1 cellular context compared by ENCODE assay signal in genomic region chr2:206642075-206643025, GRCh38.
TF ChIP-seq lines count a peak whose summit lies in the region.

Gene FAM237A, plus strand, starts transcription at chr2:206642487. Its CDS starts 1,750 bp downstream, at chr2:206644237.

TF ChIP-seq in HepG2, 621 proteins besides CTCF, POLR2A, EP300 and RAD21 (continued from another document and continues in another):
- TF ChIP-seq NBN (conservative IDR thresholded peaks at IDR 0.05) (no peak), ZNF800 (CRISPR knock-in tag; IDR thresholded peaks at IDR 0.05) (no peak), RFX1 (IDR thresholded peaks at IDR 0.05) (no peak), ZNF790 (CRISPR knock-in tag; IDR thresholded peaks at IDR 0.05; ENCODE audit: borderline replicate concordance) (no peak), DNMT3B (CRISPR knock-in tag; conservative IDR thresholded peaks at IDR 0.05) (0 out of 2 replicates have a peak, but pooled peaks have one; percentile 62), ELF3 (CRISPR knock-in tag; IDR thresholded peaks at IDR 0.05) (peak; percentile 55), PPARG (CRISPR knock-in tag; conservative IDR thresholded peaks at IDR 0.05) (peak; percentile 49; the same call in 1 of the 2 replicates), ZNF124 (CRISPR knock-in tag; IDR thresholded peaks at IDR 0.05) (0 out of 2 replicates have a peak, but pooled peaks have one; percentile 42), MEIS2 (CRISPR knock-in tag; IDR thresholded peaks at IDR 0.05) (no peak), ZBED4 (CRISPR knock-in tag; IDR thresholded peaks at IDR 0.05; ENCODE audit: borderline replicate concordance) (0 out of 2 replicates have a peak, but pooled peaks have one; percentile 38), STAT5B (CRISPR knock-in tag; IDR thresholded peaks at IDR 0.05) (no peak), KDM1A (CRISPR knock-in tag; IDR thresholded peaks at IDR 0.05) (no peak), ZBTB38 (CRISPR knock-in tag; IDR thresholded peaks at IDR 0.05) (no peak), ZNF101 (CRISPR knock-in tag; IDR thresholded peaks at IDR 0.05; ENCODE audit: borderline replicate concordance, low read depth) (no peak), RXRB (CRISPR knock-in tag; IDR thresholded peaks at IDR 0.05; ENCODE audit: borderline replicate concordance) (0 out of 2 replicates have a peak, but pooled peaks have one; percentile 15), SAFB2 (CRISPR knock-in tag; IDR thresholded peaks at IDR 0.05; ENCODE audit: borderline replicate concordance, low read depth) (no peak), ZNF816 (CRISPR knock-in tag; IDR thresholded peaks at IDR 0.05; ENCODE audit: borderline replicate concordance) (no peak), ZNF329 (CRISPR knock-in tag; IDR thresholded peaks at IDR 0.05; ENCODE audit: low read depth) (no peak), SRSF9 (IDR thresholded peaks at IDR 0.05; ENCODE audit: borderline replicate concordance, insufficient read depth, low read depth, low read length, poor library complexity, severe bottlenecking) (no peak), FOXK2 (IDR thresholded peaks at IDR 0.05) (no peak), ZNF607 (CRISPR knock-in tag; IDR thresholded peaks at IDR 0.05; ENCODE audit: borderline replicate concordance) (no peak; the same call in 1 of the 2 replicates), BORCS8-MEF2B (CRISPR knock-in tag; IDR thresholded peaks at IDR 0.05) (peak; percentile 63; the same call in 1 of the 2 replicates), REL (CRISPR knock-in tag; conservative IDR thresholded peaks at IDR 0.05) (no peak), ZNF7 (CRISPR knock-in tag; IDR thresholded peaks at IDR 0.05) (no peak), ZFP36L1 (CRISPR knock-in tag; IDR thresholded peaks at IDR 0.05) (no peak), ZNF232 (CRISPR knock-in tag; IDR thresholded peaks at IDR 0.05; ENCODE audit: borderline replicate concordance) (no peak), MIER2 (CRISPR knock-in tag; IDR thresholded peaks at IDR 0.05) (peak; percentile 96), SNAPC4 (CRISPR knock-in tag; IDR thresholded peaks at IDR 0.05) (peak; percentile 40; the same call in 1 of the 2 replicates), MXD4 (CRISPR knock-in tag; IDR thresholded peaks at IDR 0.05) (no peak), NR1H2 (CRISPR knock-in tag; IDR thresholded peaks at IDR 0.05; ENCODE audit: borderline replicate concordance, low read depth) (no peak), SCMH1 (CRISPR knock-in tag; IDR thresholded peaks at IDR 0.05; ENCODE audit: borderline replicate concordance) (no peak), ZNF331 (CRISPR knock-in tag; IDR thresholded peaks at IDR 0.05) (0 out of 2 replicates have a peak, but pooled peaks have one; percentile 41), KAT8 (CRISPR knock-in tag; IDR thresholded peaks at IDR 0.05) (no peak), ZNF362 (CRISPR knock-in tag; IDR thresholded peaks at IDR 0.05; ENCODE audit: borderline replicate concordance) (no peak), ERF (CRISPR knock-in tag; IDR thresholded peaks at IDR 0.05) (0 out of 2 replicates have a peak, but pooled peaks have one; percentile 64), IKZF4 (CRISPR knock-in tag; IDR thresholded peaks at IDR 0.05; ENCODE audit: borderline replicate concordance, low read depth, not compliant biosample characterization) (no peak), ZSCAN21 (CRISPR knock-in tag; IDR thresholded peaks at IDR 0.05; ENCODE audit: borderline replicate concordance) (peak; percentile 51; the same call in 1 of the 2 replicates), TSC22D2 (CRISPR knock-in tag; IDR thresholded peaks at IDR 0.05; ENCODE audit: borderline replicate concordance) (peak; percentile 72; the same call in 1 of the 2 replicates), MED1 (CRISPR knock-in tag; IDR thresholded peaks at IDR 0.05) (no peak), KMT2B (CRISPR knock-in tag; IDR thresholded peaks at IDR 0.05) (no peak), GATAD2A (CRISPR knock-in tag; IDR thresholded peaks at IDR 0.05) (no peak), HMGA1 (CRISPR knock-in tag; conservative IDR thresholded peaks at IDR 0.05) (no peak), RBM22 (optimal IDR thresholded peaks at IDR 0.05; ENCODE audit: low read length) (no peak), ZMYM4 (CRISPR knock-in tag; IDR thresholded peaks at IDR 0.05) (peak; percentile 18; the same call in 1 of the 2 replicates), ZNF251 (CRISPR knock-in tag; IDR thresholded peaks at IDR 0.05) (no peak), NKX3-1 (CRISPR knock-in tag; IDR thresholded peaks at IDR 0.05) (peak; percentile 61; the same call in 1 of the 2 replicates), ARHGAP35 (CRISPR knock-in tag; IDR thresholded peaks at IDR 0.05; ENCODE audit: borderline replicate concordance) (no peak)
- TF ChIP-seq, protein P1, sequence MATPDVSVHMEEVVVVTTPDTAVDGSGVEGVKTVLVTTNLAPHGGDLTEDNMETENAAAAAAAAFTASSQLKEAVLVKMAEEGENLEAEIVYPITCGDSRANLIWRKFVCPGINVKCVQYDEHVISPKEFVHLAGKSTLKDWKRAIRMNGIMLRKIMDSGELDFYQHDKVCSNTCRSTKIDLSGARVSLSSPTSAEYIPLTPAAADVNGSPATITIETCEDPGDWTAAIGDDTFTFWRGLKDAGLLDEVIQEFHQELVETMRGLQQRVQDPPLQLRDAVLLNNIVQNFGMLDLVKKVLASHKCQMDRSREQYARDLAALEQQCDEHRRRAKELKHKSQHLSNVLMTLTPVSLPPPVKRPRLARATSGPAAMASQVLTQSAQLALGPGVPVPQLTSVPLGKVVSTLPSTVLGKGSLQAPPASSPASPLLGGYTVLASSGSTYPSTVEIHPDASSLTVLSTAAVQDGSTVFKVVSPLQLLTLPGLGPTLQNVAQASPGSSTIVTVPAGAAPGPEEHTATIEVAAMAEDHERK (CRISPR knock-in tag; IDR thresholded peaks at IDR 0.05; ENCODE audit: low read depth), result no peak
- TF ChIP-seq, protein P2, sequence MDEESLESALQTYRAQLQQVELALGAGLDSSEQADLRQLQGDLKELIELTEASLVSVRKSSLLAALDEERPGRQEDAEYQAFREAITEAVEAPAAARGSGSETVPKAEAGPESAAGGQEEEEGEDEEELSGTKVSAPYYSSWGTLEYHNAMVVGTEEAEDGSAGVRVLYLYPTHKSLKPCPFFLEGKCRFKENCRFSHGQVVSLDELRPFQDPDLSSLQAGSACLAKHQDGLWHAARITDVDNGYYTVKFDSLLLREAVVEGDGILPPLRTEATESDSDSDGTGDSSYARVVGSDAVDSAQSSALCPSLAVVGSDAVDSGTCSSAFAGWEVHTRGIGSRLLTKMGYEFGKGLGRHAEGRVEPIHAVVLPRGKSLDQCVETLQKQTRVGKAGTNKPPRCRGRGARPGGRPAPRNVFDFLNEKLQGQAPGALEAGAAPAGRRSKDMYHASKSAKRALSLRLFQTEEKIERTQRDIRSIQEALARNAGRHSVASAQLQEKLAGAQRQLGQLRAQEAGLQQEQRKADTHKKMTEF (CRISPR knock-in tag; IDR thresholded peaks at IDR 0.05), result no peak
- TF ChIP-seq, protein P3, sequence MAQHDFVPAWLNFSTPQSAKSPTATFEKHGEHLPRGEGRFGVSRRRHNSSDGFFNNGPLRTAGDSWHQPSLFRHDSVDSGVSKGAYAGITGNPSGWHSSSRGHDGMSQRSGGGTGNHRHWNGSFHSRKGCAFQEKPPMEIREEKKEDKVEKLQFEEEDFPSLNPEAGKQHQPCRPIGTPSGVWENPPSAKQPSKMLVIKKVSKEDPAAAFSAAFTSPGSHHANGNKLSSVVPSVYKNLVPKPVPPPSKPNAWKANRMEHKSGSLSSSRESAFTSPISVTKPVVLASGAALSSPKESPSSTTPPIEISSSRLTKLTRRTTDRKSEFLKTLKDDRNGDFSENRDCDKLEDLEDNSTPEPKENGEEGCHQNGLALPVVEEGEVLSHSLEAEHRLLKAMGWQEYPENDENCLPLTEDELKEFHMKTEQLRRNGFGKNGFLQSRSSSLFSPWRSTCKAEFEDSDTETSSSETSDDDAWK (CRISPR knock-in tag; IDR thresholded peaks at IDR 0.05), result no peak
- TF ChIP-seq, protein P4, sequence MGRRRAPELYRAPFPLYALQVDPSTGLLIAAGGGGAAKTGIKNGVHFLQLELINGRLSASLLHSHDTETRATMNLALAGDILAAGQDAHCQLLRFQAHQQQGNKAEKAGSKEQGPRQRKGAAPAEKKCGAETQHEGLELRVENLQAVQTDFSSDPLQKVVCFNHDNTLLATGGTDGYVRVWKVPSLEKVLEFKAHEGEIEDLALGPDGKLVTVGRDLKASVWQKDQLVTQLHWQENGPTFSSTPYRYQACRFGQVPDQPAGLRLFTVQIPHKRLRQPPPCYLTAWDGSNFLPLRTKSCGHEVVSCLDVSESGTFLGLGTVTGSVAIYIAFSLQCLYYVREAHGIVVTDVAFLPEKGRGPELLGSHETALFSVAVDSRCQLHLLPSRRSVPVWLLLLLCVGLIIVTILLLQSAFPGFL (CRISPR knock-in tag; IDR thresholded peaks at IDR 0.05), result no peak
